Comparison of ENCODE assay signal across 19 cellular contexts in genomic region chr4:29571322-29571721, GRCh38.
"Had no signal": no experiment of that assay in that cellular context is flagged by ENCODE, and none has a peak within 500 bp of the region (broad histone marks: within the 10 kb centered on the region; RNA-seq: fewer than 3 reads in every experiment).

No MANE protein-coding gene starts in this region.

- H3K4me1 ChIP-seq: esophagus squamous epithelium, foreskin keratinocyte, left ventricle myocardium inferior, lower lobe of right lung, right atrium auricular region, sigmoid colon had no signal

- H3K4me3 ChIP-seq: dorsolateral prefrontal cortex, esophagus squamous epithelium, left ventricle myocardium inferior, lower lobe of right lung, ovary, right atrium auricular region, sigmoid colon, skin epidermis had no signal

- DNase-seq: cortex of kidney; dorsolateral prefrontal cortex; effector CD8-positive, alpha-beta T cell; esophagus squamous epithelium; foreskin keratinocyte; immature natural killer cell; kidney; left cardiac atrium; left ventricle myocardium inferior; lower lobe of right lung; natural killer cell; ovary; sigmoid colon; stimulated activated CD4-positive, alpha-beta T cell treated with anti-CD3 and anti-CD28 coated beads, Interleukin-12 subunit alpha, Interleukin-12 subunit beta, amount 100 ng/mL, for 4 hours; stimulated activated naive CD4-positive, alpha-beta T cell treated with Interleukin-2 at 50 U/mL for 16 hours; trophoblast cell had no signal

- H3K27ac ChIP-seq: dorsolateral prefrontal cortex, epithelial cell of prostate, esophagus squamous epithelium, foreskin keratinocyte, left ventricle myocardium inferior, lower lobe of right lung, ovary, right atrium auricular region, sigmoid colon, skin epidermis had no signal

- H3K36me3 ChIP-seq: esophagus squamous epithelium, left ventricle myocardium inferior, lower lobe of right lung, ovary, right atrium auricular region, sigmoid colon had no signal

- ATAC-seq: foreskin keratinocyte, left cardiac atrium, lower lobe of right lung, natural killer cell had no signal

- H3K27me3 ChIP-seq: dorsolateral prefrontal cortex, esophagus squamous epithelium, foreskin keratinocyte, ovary, right atrium auricular region, sigmoid colon had no signal

- H3K9me3 ChIP-seq: esophagus squamous epithelium, left ventricle myocardium inferior, lower lobe of right lung, ovary, right atrium auricular region, sigmoid colon had no signal
